ENCODE assay signal across 8 cellular contexts in the genomic region with DNA sequence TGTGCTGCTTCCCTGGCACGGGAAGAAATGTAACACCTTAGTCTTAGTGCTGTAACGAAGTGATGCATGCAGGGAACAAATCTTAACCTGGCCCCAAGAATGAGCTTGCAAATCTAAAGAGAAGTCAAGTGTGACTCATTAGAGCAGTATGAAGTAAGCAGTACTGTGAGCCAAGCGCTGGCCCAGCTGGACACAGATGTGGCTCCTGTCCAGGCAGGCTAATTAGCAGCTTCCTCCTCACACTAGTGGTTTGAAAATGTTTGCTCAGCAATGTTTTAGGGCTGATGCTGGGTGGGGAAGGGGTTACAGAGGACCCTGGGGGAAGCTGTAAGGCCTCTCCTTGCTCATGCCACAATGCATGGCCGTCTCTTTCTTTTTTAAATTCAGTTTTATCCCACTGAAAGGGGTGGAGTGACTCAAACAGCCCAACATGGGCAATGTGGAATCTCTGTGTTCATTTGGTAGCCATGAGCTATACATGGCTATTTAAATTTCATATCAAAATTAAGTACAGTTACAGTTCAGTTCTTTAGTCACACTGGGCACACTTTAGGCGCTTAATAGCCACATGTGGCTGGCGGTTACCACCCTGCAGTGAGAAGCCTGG. TPM values are rescaled to one million over a fixed set of nuclear protein-coding genes. Genes with fewer than 3 reads are reported as not detected.
DNase-seq lines count a peak whose midpoint lies in the region; ATAC-seq and TF ChIP-seq lines count a peak whose summit lies in the region.

No MANE protein-coding gene starts in this region.

- POLR2A ChIA-PET in T-cell (lab: Charles Lee): interaction anchor here in 1 of 2 donors (0.6 kb wide), 1 partner anchor 1758 kb away, joined by 3 read pairs; no protein-coding TSS in a partner anchor

- intact Hi-C loops in upper lobe of right lung (cut with DNase I): no loop called here

- peak; percentile 11 for DNase-seq in NCI-H1417 treated with DMSO at 0.1 percent for 48 hours (lab: John Stamatoyannopoulos, UW)
- DNase-seq in astrocyte of the spinal cord (ENCODE audit: low read depth, low spot score): peak; percentile 87
- DNase-seq in iris pigment epithelial cell (ENCODE audit: low read depth): peak; percentile 90
- peak; percentile 76 for DNase-seq in upper lobe of right lung
- no peak for DNase-seq in T-cell

- ATAC-seq in upper lobe of right lung (peak; percentile 92), GM21528 (IDR thresholded peaks at IDR 0.05; ENCODE audit: low FRiP score, unreplicated experiment) (no peak), GM21447 (IDR thresholded peaks at IDR 0.05; ENCODE audit: unreplicated experiment) (no peak), T-cell (replicated peaks in 1 of 4) (no peak)

- H3K36me3 ChIP-seq in BLaER1 (no peaks in the 10 kb centered on the region), upper lobe of right lung (no peaks in the 10 kb centered on the region)

- no peaks in the 10 kb centered on the region for H3K9me3 Mint-ChIP-seq in T-cell

- in situ Hi-C loops in astrocyte of the spinal cord (cut with HindIII; ENCODE audit: low sequenced_read_pairs): no loop called here

- no peaks in the 10 kb centered on the region for H3K36me3 Mint-ChIP-seq in T-cell

- TF ChIP-seq CTCF in astrocyte of the spinal cord (IDR thresholded peaks at IDR 0.05; ENCODE audit: low read depth, low read length) (no peak), upper lobe of right lung (IDR thresholded peaks at IDR 0.05) (no peak)

- H3K4me1 ChIP-seq in BLaER1 (peaks cover 50% of the 10 kb centered on the region), upper lobe of right lung (peaks cover 3% of the 10 kb centered on the region)

- H3K4me3 Mint-ChIP-seq in T-cell: no peak overlapping the region

- H3K4me3 ChIP-seq in BLaER1: no peak overlapping the region
- no peak overlapping the region for H3K4me3 ChIP-seq in astrocyte of the spinal cord (ENCODE audit: low read depth, low read length)
- H3K4me3 ChIP-seq in upper lobe of right lung: no peak overlapping the region

- H4K20me1 ChIP-seq in BLaER1: no peaks in the 10 kb centered on the region

- H3K4me2 ChIP-seq in BLaER1: peak overlapping the region; percentile 41; the same call in 1 of the 2 replicates

- H3K27me3 ChIP-seq in BLaER1 (no peaks in the 10 kb centered on the region), upper lobe of right lung (no peaks in the 10 kb centered on the region)

- CTCF ChIA-PET in T-cell (lab: Charles Lee): interaction anchor here (0.5 to 1.8 kb wide), 5 partner anchors 157 to 688 kb away, joined by 3 to 11 read pairs (median 4); no protein-coding TSS in a partner anchor

- H3K9me3 ChIP-seq in BLaER1 (no peaks in the 10 kb centered on the region), upper lobe of right lung (no peaks in the 10 kb centered on the region)

- no peaks in the 10 kb centered on the region for H3K4me1 Mint-ChIP-seq in T-cell

- no peaks in the 10 kb centered on the region for H3K27me3 Mint-ChIP-seq in T-cell

- no peak overlapping the region for H3K27ac Mint-ChIP-seq in T-cell

- H3K27ac ChIP-seq in BLaER1 (no peak overlapping the region), upper lobe of right lung (no peak overlapping the region)

- no peak overlapping the region for H3K9ac ChIP-seq in BLaER1

RNA-seq across cellular contexts. Expression of a gene that starts 48.9 kb away (rescaled TPM):
- total RNA-seq in upper lobe of right lung (0.26 TPM), T-cell (under 1 TPM in 4 of 5 donors, not detected in 1; 0.13 to 0.83 (median 0.65) TPM)

Comparison
In these comparisons a context has a peak if more than half of its experiments do, and no peak if none do; other contexts are left out.
1. DNase-seq: peak in NCI-H1417 treated with DMSO at 0.1 percent for 48 hours (single experiment), astrocyte of the spinal cord (single experiment), iris pigment epithelial cell (single experiment) and upper lobe of right lung (single experiment); none in T-cell (0 of 34).